15 cellular contexts compared by ENCODE assay signal in genomic region chr4:119152741-119153140, GRCh38. TPM values are rescaled to one million over a fixed set of nuclear protein-coding genes. Genes with fewer than 3 reads are reported as not detected.
DNase-seq lines count a peak whose midpoint lies in the region.
"Had no signal": no experiment of that assay in that cellular context is flagged by ENCODE, and none has a peak within 500 bp of the region (broad histone marks: within the 10 kb centered on the region; RNA-seq: fewer than 3 reads in every experiment).

No MANE protein-coding gene starts in this region.

- DNase-seq in NOMO-1 treated with DMSO at 0.1 percent for 48 hours (lab: John Stamatoyannopoulos, UW; ENCODE audit: unreplicated experiment) (peak; percentile 22), NOMO-1 treated with dmso at 0.1 percent for 144 hours (lab: John Stamatoyannopoulos, UW; ENCODE audit: unreplicated experiment) (no peak), amniotic epithelial cell (ENCODE audit: low read depth) (peak; percentile 47), renal cortical epithelial cell (ENCODE audit: low read depth) (peak; percentile 37), NCI-H1092 treated with DMSO at 0.1 percent for 48 hours (lab: John Stamatoyannopoulos, UW) (no peak), RPMI8226 (no peak)
- no peak for DNase-seq in effector CD8-positive, alpha-beta T cell (lab: John Stamatoyannopoulos, UW)
- DNase-seq: CD4-positive, alpha-beta memory T cell; DMS153; DMS79; GDM1; H9 had no signal

RNA-seq across cellular contexts. Expression of gene MYOZ2, which starts 17.1 kb away (rescaled TPM):
- 0.05 TPM in 1 of 2 replicates, not detected in the other for total RNA-seq in renal cortical epithelial cell
- total RNA-seq: CD4-positive, alpha-beta memory T cell; Daoy; H1; H9; HepG2 had no signal

RNA-seq across cellular contexts. Expression of gene USP53, which starts 59.8 kb away (rescaled TPM):
- 36.8 and 47.2 TPM in 2 replicates for total RNA-seq in renal cortical epithelial cell

Comparison
In these comparisons a context has a peak if more than half of its experiments do, and no peak if none do; other contexts are left out.
1. DNase-seq: peak in NOMO-1 treated with DMSO at 0.1 percent for 48 hours (single experiment), amniotic epithelial cell (single experiment) and renal cortical epithelial cell (single experiment); none in NOMO-1 treated with dmso at 0.1 percent for 144 hours (single experiment), effector CD8-positive, alpha-beta T cell (single experiment), NCI-H1092 treated with DMSO at 0.1 percent for 48 hours (single experiment) and RPMI8226 (single experiment).